Comparison of ENCODE assay signal across 24 cellular contexts in the genomic region with DNA sequence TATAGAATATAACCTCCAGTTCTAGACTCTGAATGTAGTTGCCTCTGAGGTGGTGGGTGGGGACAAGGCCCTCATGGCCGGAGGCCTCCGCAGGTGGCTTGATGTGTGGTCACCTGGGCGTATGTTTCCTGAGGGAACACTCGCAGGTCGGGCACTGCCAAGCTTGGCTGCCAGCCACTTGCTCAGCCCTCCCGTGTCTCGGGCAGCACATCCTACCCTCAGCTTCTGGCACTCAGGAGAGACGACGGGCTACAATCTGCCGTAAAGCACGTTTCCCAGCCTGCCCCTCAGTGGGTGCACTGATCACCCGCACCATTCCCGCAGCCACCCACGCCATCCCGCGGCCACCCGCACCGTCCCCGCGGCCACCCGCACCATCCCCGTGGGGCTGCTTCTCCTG.
"Had no signal": no experiment of that assay in that cellular context is flagged by ENCODE, and none has a peak within 500 bp of the region (broad histone marks: within the 10 kb centered on the region; RNA-seq: fewer than 3 reads in every experiment).

No MANE protein-coding gene starts in this region.

- H3K36me3 ChIP-seq: ovary, uterus had no signal

- H3K4me2 ChIP-seq: smooth muscle cell had no signal

- H3K9me3 ChIP-seq: esophagus squamous epithelium, heart right ventricle, neutrophil, ovary, uterus had no signal

- H3K4me3 ChIP-seq: esophagus squamous epithelium, heart right ventricle, ovary, smooth muscle cell, uterus had no signal

- H3K4me1 ChIP-seq: uterus had no signal

- H3K27me3 ChIP-seq: esophagus squamous epithelium, heart right ventricle, neutrophil, ovary, uterus had no signal

- H3K27ac ChIP-seq: epithelial cell of prostate, esophagus squamous epithelium, neutrophil, ovary, uterus had no signal

- DNase-seq: activated B cell treated with CpG ODN at 0.5 μM for 24 hours; activated CD4-positive, alpha-beta T cell treated with anti-CD3 and anti-CD28 coated beads, Interleukin-2, amount 50 U/mL, for 1 hour; activated CD8-positive, alpha-beta T cell treated with anti-CD3 and anti-CD28 coated beads for 36 hours; activated naive CD4-positive, alpha-beta T cell; activated T-cell treated with anti-CD3 and anti-CD28 coated beads, Interleukin-2, amount 50 U/mL, for 72 hours; central memory CD4-positive, alpha-beta T cell; dermis blood vessel endothelial cell; effector CD4-positive, alpha-beta T cell; esophagus squamous epithelium; foreskin melanocyte; mammary epithelial cell; ovary; stimulated activated CD4-positive, alpha-beta T cell treated with anti-CD3 and anti-CD28 coated beads, Interleukin-1b, Interleukin-23, amount 100 ng/mL, for 48 hours; stimulated activated CD4-positive, alpha-beta T cell treated with anti-CD3 and anti-CD28 coated beads, Interleukin-4, amount 100 ng/mL, for 4 hours; stimulated activated CD8-positive, alpha-beta memory T cell treated with anti-CD3 and anti-CD28 coated beads, Interleukin-4, amount 100 ng/mL, for 48 hours; stimulated activated naive CD8-positive, alpha-beta T cell treated with anti-CD3 and anti-CD28 coated beads, Interleukin-15, amount 100 ng/mL, for 72 hours; T-helper 1 cell; uterus had no signal

- ATAC-seq: activated CD8-positive, alpha-beta T cell treated with anti-CD3 and anti-CD28 coated beads for 36 hours; activated naive CD4-positive, alpha-beta T cell treated with anti-CD3 and anti-CD28 coated beads, Interleukin-2, amount 50 U/mL, for 72 hours; activated T-cell treated with anti-CD3 and anti-CD28 coated beads, Interleukin-2, amount 50 U/mL, for 72 hours; stimulated activated memory B cell treated with anti-CD40 and anti-IgM and Interleukin-4, amounts not matched to agents 10 μg/mL and 1 μg/mL and 100 μg/mL, for 72 hours; stimulated activated naive CD8-positive, alpha-beta T cell treated with anti-CD3 and anti-CD28 coated beads, Interleukin-15, amount 100 ng/mL, for 72 hours had no signal
